ENCODE assay signal across 8 cellular contexts in genomic region chr2:219252900-219253752, GRCh38. TPM values are rescaled to one million over a fixed set of nuclear protein-coding genes. Genes with fewer than 3 reads are reported as not detected.
DNase-seq lines count a peak whose midpoint lies in the region; ATAC-seq and TF ChIP-seq lines count a peak whose summit lies in the region.

TUBA4B (plus strand) TSS chr2:219253243; CDS start chr2:219253408, 165 bp downstream.

- H3K4me1 ChIP-seq in DOHH2 (ENCODE audit: control insufficient read depth, low read length) (peaks cover 63% of the 10 kb centered on the region), muscle layer of duodenum (ENCODE audit: control insufficient read depth in 1 of 2, insufficient read depth in 2 of 2, low read length in 2 of 2) (peaks cover 18 to 26% of the 10 kb centered on the region in 2 donors), thyroid gland (peaks cover 31 to 52% of the 10 kb centered on the region in 2 donors)

- peak; percentile 53 for DNase-seq in NCI-H2171 (lab: John Stamatoyannopoulos, UW)
- peak; percentile 75 for DNase-seq in activated CD8-positive, alpha-beta memory T cell treated with anti-CD3 and anti-CD28 coated beads for 24 hours
- DNase-seq in erythroblast (lab: John Stamatoyannopoulos, UW): peak; percentile 63 to 78
- peak; percentile 40 to 46 for DNase-seq in thyroid gland
- DNase-seq in 8988T: no peak

- 2 to 6% methylated on average over 36 to 37 of the region's 49 CpGs for WGBS in thyroid gland, 2 donors

- H3K4me3 ChIP-seq in DOHH2 (ENCODE audit: low read length) (peak within 1 kb of the TSS; percentile 83), muscle layer of duodenum (ENCODE audit: low read depth in 1 of 2, low read length in 2 of 2) (peak within 1 kb of the TSS; percentile 75 to 84), thyroid gland (replicated peaks in 1 of 3) (peak within 1 kb of the TSS; percentile 24 to 62 (median 49))

- peaks cover 7% of the 10 kb centered on the region; the same call in 1 of the 2 replicates for H4K20me1 ChIP-seq in DOHH2 (ENCODE audit: control insufficient read depth, insufficient read depth, low read depth, low read length)

- peak; percentile 12 for ATAC-seq in GM21723 (IDR thresholded peaks at IDR 0.05; ENCODE audit: unreplicated experiment)

- H3K9me3 ChIP-seq in DOHH2 (ENCODE audit: control insufficient read depth, insufficient read depth, low read length): no peaks in the 10 kb centered on the region
- no peaks in the 10 kb centered on the region for H3K9me3 ChIP-seq in muscle layer of duodenum (ENCODE audit: control insufficient read depth in 1 of 2, low read length in 2 of 2)
- H3K9me3 ChIP-seq in thyroid gland: no peaks in the 10 kb centered on the region

- TF ChIP-seq CTCF in DOHH2 (IDR thresholded peaks at IDR 0.05; ENCODE audit: low read depth, low read length, poor library complexity, severe bottlenecking): no peak
- no peak for TF ChIP-seq CTCF in thyroid gland (IDR thresholded peaks at IDR 0.05)

- H3K36me3 ChIP-seq in DOHH2 (ENCODE audit: control insufficient read depth, low read length) (peaks cover 44% of the 10 kb centered on the region), muscle layer of duodenum (ENCODE audit: control insufficient read depth in 1 of 2, insufficient read depth in 2 of 2, low read length in 2 of 2) (peaks cover 3 to 21% of the 10 kb centered on the region in 2 donors), thyroid gland (peaks cover 0 to 4% of the 10 kb centered on the region in 2 donors)

- H3F3A ChIP-seq in DOHH2 (ENCODE audit: control insufficient read depth, insufficient read depth): peaks cover 27% of the 10 kb centered on the region

- no peaks in the 10 kb centered on the region for H3K9me2 ChIP-seq in DOHH2 (replicated peaks; ENCODE audit: control insufficient read depth, low read length)

- H3K4me2 ChIP-seq in DOHH2 (ENCODE audit: low read length): peak within 1 kb of the TSS; percentile 97

- H3K27me3 ChIP-seq in DOHH2 (ENCODE audit: control insufficient read depth, low read length) (peaks cover 6% of the 10 kb centered on the region), muscle layer of duodenum (ENCODE audit: low read depth, low read length) (no peaks in the 10 kb centered on the region), thyroid gland (no peaks in the 10 kb centered on the region)

- no peak for TF ChIP-seq POLR2A in erythroblast (IDR thresholded peaks at IDR 0.05; ENCODE audit: low read length)
- TF ChIP-seq POLR2A in thyroid gland (IDR thresholded peaks at IDR 0.05): no peak

- H3K27ac ChIP-seq in DOHH2 (ENCODE audit: low read depth, low read length) (peak within 1 kb of the TSS; percentile 62), muscle layer of duodenum (ENCODE audit: low read length) (peak within 1 kb of the TSS; percentile 72), thyroid gland (peak within 1 kb of the TSS; percentile 18 to 49 (median 25))

- H3K79me2 ChIP-seq in DOHH2 (ENCODE audit: control insufficient read depth, low read length): peaks cover 47% of the 10 kb centered on the region

- intact Hi-C loops in thyroid gland (cut with DNase I): no loop called here

RNA-seq across cellular contexts. Expression of gene TUBA4B, which starts in this region (rescaled TPM):
- total RNA-seq in thyroid gland: not detected

Comparison
In these comparisons a context has a peak if more than half of its experiments do, and no peak if none do; other contexts are left out.
1. Peak in DNase-seq, H3K4me3 ChIP-seq and H3K27ac ChIP-seq in thyroid gland; RNA of the gene not detected or under 1 TPM.